Comparison of ENCODE assay signal across 15 cellular contexts in the genomic region with DNA sequence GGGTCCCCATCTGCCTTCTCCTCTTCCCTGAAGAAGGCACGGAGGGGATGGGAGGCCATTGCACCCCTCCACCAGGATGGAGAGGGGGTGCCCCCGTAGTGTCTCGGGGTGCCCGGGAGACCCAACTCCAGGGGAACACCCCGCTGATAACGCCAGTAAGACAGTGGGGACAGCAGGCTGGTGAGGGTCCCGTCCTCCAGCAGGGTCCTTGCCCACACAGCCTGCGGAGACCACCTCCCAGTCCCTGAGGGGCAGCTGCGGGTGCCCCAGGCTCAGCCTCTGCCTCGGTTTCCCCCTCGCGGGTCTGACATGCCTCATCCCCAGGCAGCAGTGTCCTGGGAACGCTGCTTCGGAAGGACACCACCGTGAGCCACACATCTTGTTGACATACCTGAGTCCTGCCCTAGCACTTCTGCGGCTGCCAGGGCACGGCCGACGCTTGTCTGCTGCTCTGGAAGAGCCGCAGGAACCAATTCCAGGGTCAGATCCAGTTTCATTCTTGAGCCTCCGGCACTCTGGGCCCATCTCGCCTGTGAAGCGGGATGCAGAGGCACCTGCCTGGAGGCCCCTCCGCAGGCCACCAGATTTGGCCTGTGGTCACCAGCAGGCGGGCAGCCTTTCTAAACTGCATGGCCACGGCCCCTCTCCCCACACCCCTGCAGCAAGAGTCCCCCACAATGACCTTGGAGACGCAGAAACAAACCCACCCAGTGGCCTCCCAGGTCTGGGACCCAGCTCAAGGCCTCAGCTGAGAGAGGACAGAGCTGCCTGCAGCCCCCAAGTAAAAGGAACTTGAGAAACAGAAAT.
"Had no signal": no experiment of that assay in that cellular context is flagged by ENCODE, and none has a peak within 500 bp of the region (broad histone marks: within the 10 kb centered on the region; RNA-seq: fewer than 3 reads in every experiment).

No MANE protein-coding gene starts in this region.

- H3K4me3 Mint-ChIP-seq: activated T-helper 1 cell treated with anti-CD3 and anti-CD28 coated beads, Interleukin-12 subunit alpha, Interleukin-12 subunit beta, Interleukin-2, Interleukin-4 antibody, amounts not matched to agents 30 ng/mL and 10 ng/mL and 1 ng/mL, durations not matched to agents 14 hours and 24 hours and 36 hours; memory B cell; natural killer cell treated with Interleukin-12 subunit alpha and Interleukin-12 subunit beta and Interleukin-15 and Interleukin-18, amount 100 ng/mL, for 72 hours had no signal

- H3K4me1 ChIP-seq: parathyroid adenoma had no signal

- H3K9me3 ChIP-seq: adrenal gland, vagina had no signal

- H3K27me3 ChIP-seq: adrenal gland, vagina had no signal

- DNase-seq: activated CD4-positive, alpha-beta T cell treated with anti-CD3 and anti-CD28 coated beads, Interleukin-2, amount 50 U/mL, for 48 hours; activated CD4-positive, CD25-positive, alpha-beta regulatory T cell; activated CD8-positive, alpha-beta memory T cell treated with anti-CD3 and anti-CD28 coated beads, Interleukin-2, amount 50 U/mL, for 4 hours; activated naive CD4-positive, alpha-beta T cell; adrenal gland; cerebellar nuclear complex; dermis blood vessel endothelial cell had no signal

- H3K36me3 ChIP-seq: adrenal gland had no signal

- ATAC-seq: left lobe of liver; natural killer cell treated with Interleukin-12 subunit alpha and Interleukin-12 subunit beta and Interleukin-15 and Interleukin-18, amount 100 ng/mL, for 72 hours; SK-N-SH treated with all-trans-retinoic acid at 6 μM for 48 hours had no signal

- H3K36me3 Mint-ChIP-seq: memory B cell; natural killer cell treated with Interleukin-12 subunit alpha and Interleukin-12 subunit beta and Interleukin-15 and Interleukin-18, amount 100 ng/mL, for 72 hours had no signal

- H3K27me3 Mint-ChIP-seq: memory B cell; natural killer cell treated with Interleukin-12 subunit alpha and Interleukin-12 subunit beta and Interleukin-15 and Interleukin-18, amount 100 ng/mL, for 72 hours had no signal

- H3K9me3 Mint-ChIP-seq: activated T-helper 1 cell treated with anti-CD3 and anti-CD28 coated beads, Interleukin-12 subunit alpha, Interleukin-12 subunit beta, Interleukin-2, Interleukin-4 antibody, amounts not matched to agents 30 ng/mL and 10 ng/mL and 1 ng/mL, durations not matched to agents 14 hours and 24 hours and 36 hours; memory B cell; natural killer cell treated with Interleukin-12 subunit alpha and Interleukin-12 subunit beta and Interleukin-15 and Interleukin-18, amount 100 ng/mL, for 72 hours had no signal

- H3K4me3 ChIP-seq: adrenal gland, skin epidermis, vagina had no signal

- H3K9ac ChIP-seq: parathyroid adenoma had no signal

- H3K27ac ChIP-seq: adrenal gland, parathyroid adenoma, skin epidermis, vagina had no signal
